ENCODE assay signal across 26 cellular contexts in genomic region chr20:33377366-33377765, GRCh38.
"Had no signal": no experiment of that assay in that cellular context is flagged by ENCODE, and none has a peak within 500 bp of the region (broad histone marks: within the 10 kb centered on the region; RNA-seq: fewer than 3 reads in every experiment).

No MANE protein-coding gene starts in this region.

- H3K27ac Mint-ChIP-seq: activated CD8-positive, alpha-beta T cell treated with anti-CD3 and anti-CD28 coated beads, Interleukin-2, amount 10 ng/mL, durations not matched to agents 7 days and 5 days; activated naive CD4-positive, alpha-beta T cell treated with anti-CD3 and anti-CD28 coated beads, Interleukin-2, amount 50 U/mL, for 72 hours; dendritic cell treated with granulocyte-macrophage colony-stimulating factor and Interleukin-4, amounts not matched to agents 40 ng/mL and 50 ng/mL, for 4 days; natural killer cell treated with Interleukin-12 subunit alpha and Interleukin-12 subunit beta and Interleukin-15 and Interleukin-18, amount 100 ng/mL, for 72 hours; stimulated activated naive B cell treated with anti-CD40 and anti-IgM and Interleukin-4, amounts not matched to agents 10 μg/mL and 1 μg/mL and 100 μg/mL, for 72 hours; WTC11 had no signal

- H3K4me3 Mint-ChIP-seq: activated CD8-positive, alpha-beta memory T cell treated with anti-CD3 and anti-CD28 coated beads, Interleukin-2, amount 10 ng/mL, durations not matched to agents 7 days and 5 days; activated CD8-positive, alpha-beta T cell treated with anti-CD3 and anti-CD28 coated beads, Interleukin-2, amount 10 ng/mL, durations not matched to agents 7 days and 5 days; central memory CD8-positive, alpha-beta T cell; dendritic cell treated with granulocyte-macrophage colony-stimulating factor and Interleukin-4, amounts not matched to agents 40 ng/mL and 50 ng/mL, for 4 days; natural killer cell treated with Interleukin-12 subunit alpha and Interleukin-12 subunit beta and Interleukin-15 and Interleukin-18, amount 100 ng/mL, for 72 hours; stimulated activated naive B cell treated with anti-CD40 and anti-IgM and Interleukin-4, amounts not matched to agents 10 μg/mL and 1 μg/mL and 100 μg/mL, for 72 hours; WTC11 had no signal

- H3K27ac ChIP-seq: breast epithelium, epithelial cell of prostate, esophagus squamous epithelium, heart right ventricle, left lung, right atrium auricular region, tibial artery, upper lobe of right lung had no signal

- H3K4me1 ChIP-seq: breast epithelium, esophagus squamous epithelium, heart right ventricle, left lung, right atrium auricular region, tibial artery, upper lobe of right lung had no signal

- H3K9me3 Mint-ChIP-seq: activated naive CD4-positive, alpha-beta T cell treated with anti-CD3 and anti-CD28 coated beads, Interleukin-2, amount 50 U/mL, for 72 hours; central memory CD8-positive, alpha-beta T cell; dendritic cell treated with granulocyte-macrophage colony-stimulating factor and Interleukin-4, amounts not matched to agents 40 ng/mL and 50 ng/mL, for 4 days; natural killer cell treated with Interleukin-12 subunit alpha and Interleukin-12 subunit beta and Interleukin-15 and Interleukin-18, amount 100 ng/mL, for 72 hours; stimulated activated naive B cell treated with anti-CD40 and anti-IgM and Interleukin-4, amounts not matched to agents 10 μg/mL and 1 μg/mL and 100 μg/mL, for 72 hours; WTC11 had no signal

- H3K4me3 ChIP-seq: breast epithelium, esophagus squamous epithelium, heart right ventricle, left lung, lung, right atrium auricular region, smooth muscle cell, stomach, tibial artery, upper lobe of right lung had no signal

- DNase-seq: activated CD8-positive, alpha-beta memory T cell treated with anti-CD3 and anti-CD28 coated beads, Interleukin-2, amount 10 ng/mL, durations not matched to agents 7 days and 5 days; activated CD8-positive, alpha-beta T cell treated with anti-CD3 and anti-CD28 coated beads, Interleukin-2, amount 10 ng/mL, durations not matched to agents 7 days and 5 days; activated gamma-delta T cell treated with Interleukin-2 at 50 U/mL for 16 hours; esophagus squamous epithelium; foreskin melanocyte; heart right ventricle; kidney glomerular epithelial cell; left lung; mesendoderm; stimulated activated CD4-positive, alpha-beta T cell treated with anti-CD3 and anti-CD28 coated beads, Interleukin-1b, Interleukin-23, amount 100 ng/mL, for 48 hours; stimulated activated CD4-positive, alpha-beta T cell treated with anti-CD3 and anti-CD28 coated beads, Interleukin-4, amount 100 ng/mL, for 4 hours; stimulated activated CD8-positive, alpha-beta memory T cell treated with anti-CD3 and anti-CD28 coated beads, Interleukin-4, amount 100 ng/mL, for 48 hours; stimulated activated naive B cell treated with anti-CD40 and anti-IgM and Interleukin-4, amounts not matched to agents 10 μg/mL and 1 μg/mL and 100 μg/mL, for 72 hours; stomach; tibial artery; upper lobe of right lung had no signal

- H3K9me3 ChIP-seq: breast epithelium, esophagus squamous epithelium, heart right ventricle, left lung, right atrium auricular region, stomach, tibial artery, upper lobe of right lung had no signal

- H3K27me3 Mint-ChIP-seq: activated CD8-positive, alpha-beta memory T cell treated with anti-CD3 and anti-CD28 coated beads, Interleukin-2, amount 10 ng/mL, durations not matched to agents 7 days and 5 days; central memory CD8-positive, alpha-beta T cell; dendritic cell treated with granulocyte-macrophage colony-stimulating factor and Interleukin-4, amounts not matched to agents 40 ng/mL and 50 ng/mL, for 4 days; natural killer cell treated with Interleukin-12 subunit alpha and Interleukin-12 subunit beta and Interleukin-15 and Interleukin-18, amount 100 ng/mL, for 72 hours; stimulated activated naive B cell treated with anti-CD40 and anti-IgM and Interleukin-4, amounts not matched to agents 10 μg/mL and 1 μg/mL and 100 μg/mL, for 72 hours had no signal

- H3K36me3 ChIP-seq: breast epithelium had no signal

- H3K27me3 ChIP-seq: breast epithelium, esophagus squamous epithelium, heart right ventricle, left lung, right atrium auricular region, stomach, tibial artery, upper lobe of right lung had no signal

- H3K4me1 Mint-ChIP-seq: stimulated activated naive B cell treated with anti-CD40 and anti-IgM and Interleukin-4, amounts not matched to agents 10 μg/mL and 1 μg/mL and 100 μg/mL, for 72 hours; WTC11 had no signal

- ATAC-seq: activated CD8-positive, alpha-beta memory T cell treated with anti-CD3 and anti-CD28 coated beads, Interleukin-2, amount 10 ng/mL, durations not matched to agents 7 days and 5 days; activated CD8-positive, alpha-beta T cell treated with anti-CD3 and anti-CD28 coated beads, Interleukin-2, amount 10 ng/mL, durations not matched to agents 7 days and 5 days; heart right ventricle; left lung; natural killer cell treated with Interleukin-12 subunit alpha and Interleukin-12 subunit beta and Interleukin-15 and Interleukin-18, amount 100 ng/mL, for 72 hours; stimulated activated naive B cell treated with anti-CD40 and anti-IgM and Interleukin-4, amounts not matched to agents 10 μg/mL and 1 μg/mL and 100 μg/mL, for 72 hours; upper lobe of right lung; WTC11 had no signal
